1 cellular context compared by ENCODE assay signal in genomic region chr2:241443486-241444223, GRCh38.
TF ChIP-seq lines count a peak whose summit lies in the region.

No MANE protein-coding gene starts in this region.

TF ChIP-seq in K562, 482 proteins besides CTCF, POLR2A, EP300 and RAD21 (continued from another document and continues in another):
- TF ChIP-seq ZNF655 (CRISPR knock-in tag; IDR thresholded peaks at IDR 0.05) (no peak), MEIS2 (IDR thresholded peaks at IDR 0.05; ENCODE audit: partially characterized antibody) (no peak), SNIP1 (IDR thresholded peaks at IDR 0.05; ENCODE audit: low read depth) (no peak), ZNF12 (CRISPR knock-in tag; IDR thresholded peaks at IDR 0.05) (no peak), HBP1 (CRISPR knock-in tag; IDR thresholded peaks at IDR 0.05) (no peak), ZNF24 (IDR thresholded peaks at IDR 0.05) (no peak), ZNF507 (tag; conservative IDR thresholded peaks at IDR 0.05) (no peak), DACH1 (IDR thresholded peaks at IDR 0.05; ENCODE audit: partially characterized antibody) (no peak), ZNF609 (CRISPR knock-in tag; IDR thresholded peaks at IDR 0.05; ENCODE audit: borderline replicate concordance) (no peak), ZNF41 (CRISPR knock-in tag; conservative IDR thresholded peaks at IDR 0.05) (no peak), TCF7 (IDR thresholded peaks at IDR 0.05; ENCODE audit: borderline replicate concordance) (peak; percentile 59; the same call in 1 of the 2 replicates), DLX4 (CRISPR knock-in tag; IDR thresholded peaks at IDR 0.05) (no peak), KAT8 (IDR thresholded peaks at IDR 0.05; ENCODE audit: low read depth) (no peak), CBX5 (IDR thresholded peaks at IDR 0.05; ENCODE audit: borderline replicate concordance, low read depth) (no peak), MGA (IDR thresholded peaks at IDR 0.05) (no peak), ZNF347 (CRISPR knock-in tag; IDR thresholded peaks at IDR 0.05; ENCODE audit: low read depth) (no peak), GATA2 (CRISPR knock-in tag; IDR thresholded peaks at IDR 0.05) (no peak), SIN3A (IDR thresholded peaks at IDR 0.05; ENCODE audit: borderline replicate concordance in 2 of 2, control insufficient read depth in 1 of 2, low read depth in 2 of 2, low read length in 2 of 2) (no peak), HMG20B (CRISPR knock-in tag; IDR thresholded peaks at IDR 0.05) (no peak), ZNF121 (CRISPR knock-in tag; conservative IDR thresholded peaks at IDR 0.05) (no peak), SNRNP70 (optimal IDR thresholded peaks at IDR 0.05; ENCODE audit: low read depth, low read length) (no peak), MLLT1 (IDR thresholded peaks at IDR 0.05) (peak in 1 of 2 experiments; percentile 87; a peak in 2 of 4 replicates), TOE1 (IDR thresholded peaks at IDR 0.05; ENCODE audit: borderline replicate concordance) (no peak), TOE1 (CRISPR knock-in tag; IDR thresholded peaks at IDR 0.05; ENCODE audit: borderline replicate concordance, low read depth) (no peak), ZNF639 (CRISPR knock-in tag; conservative IDR thresholded peaks at IDR 0.05 in 1 of 2, IDR thresholded peaks at IDR 0.05 in 1 of 2) (no peak), ZZZ3 (IDR thresholded peaks at IDR 0.05) (no peak), SIX5 (IDR thresholded peaks at IDR 0.05; ENCODE audit: borderline replicate concordance in 1 of 2, insufficient read depth in 1 of 2, low read depth in 1 of 2, low read length in 2 of 2) (no peak), CBFB (CRISPR knock-in tag; IDR thresholded peaks at IDR 0.05) (no peak), MAFG (tag; conservative IDR thresholded peaks at IDR 0.05) (peak; percentile 43), ESRRA (IDR thresholded peaks at IDR 0.05; ENCODE audit: borderline replicate concordance, low read depth) (peak; percentile 91; the same call in 1 of the 2 replicates), MAFF (IDR thresholded peaks at IDR 0.05; ENCODE audit: low read length) (peak; percentile 5; the same call in 1 of the 2 replicates), PHF20 (IDR thresholded peaks at IDR 0.05; ENCODE audit: partially characterized antibody) (no peak), THRAP3 (IDR thresholded peaks at IDR 0.05; ENCODE audit: borderline replicate concordance) (no peak), CBX8 (IDR thresholded peaks at IDR 0.05; ENCODE audit: borderline replicate concordance, extremely low read depth, low read depth, low read length, poor library complexity, severe bottlenecking) (no peak), SMARCA5 (IDR thresholded peaks at IDR 0.05) (no peak), ZNF79 (CRISPR knock-in tag; IDR thresholded peaks at IDR 0.05; ENCODE audit: low read depth) (no peak), HLTF (IDR thresholded peaks at IDR 0.05) (no peak), TSC22D4 (tag; IDR thresholded peaks at IDR 0.05) (no peak), ZBTB8A (IDR thresholded peaks at IDR 0.05; ENCODE audit: partially characterized antibody) (no peak)
